Comparison of ENCODE assay signal across 9 cellular contexts in the genomic region with DNA sequence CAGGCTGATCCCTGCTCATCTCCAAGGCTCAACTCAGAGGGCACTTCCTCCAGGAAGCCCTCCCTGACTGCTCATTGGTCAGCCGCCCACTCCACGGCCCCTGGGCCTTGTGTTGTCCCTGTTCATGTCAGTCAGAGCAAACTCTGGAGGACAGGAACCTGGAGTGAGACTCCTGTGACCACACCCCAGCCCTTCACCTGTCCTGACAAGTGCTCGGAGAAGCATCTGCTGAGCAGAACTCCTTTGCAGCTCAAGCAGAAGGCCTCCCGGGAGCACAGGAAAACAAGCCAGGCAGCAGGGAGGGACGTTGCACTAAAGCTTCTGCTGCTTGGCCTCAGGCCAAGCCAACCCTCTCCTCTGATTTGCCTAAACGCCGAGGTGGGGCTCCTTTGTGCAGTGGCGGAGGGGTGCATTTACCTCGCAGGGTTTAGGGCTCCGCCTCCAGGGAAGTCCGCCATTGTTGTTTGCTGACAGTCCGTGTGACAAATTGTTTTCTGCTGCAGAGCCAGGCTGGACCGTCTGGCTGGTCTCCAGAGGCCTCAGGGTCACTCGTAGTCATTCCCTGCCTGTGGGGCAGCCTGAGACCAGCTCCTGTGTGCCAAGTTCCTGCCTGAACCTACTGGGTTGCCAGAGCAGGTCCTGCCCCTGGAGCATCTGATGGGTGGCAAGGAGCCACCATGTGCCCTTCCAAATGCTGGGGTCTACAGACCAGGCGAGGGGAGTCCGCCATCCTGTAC.
A peak's percentile ranks its signal among the peaks of the same experiment; 100 is the strongest.
DNase-seq lines count a peak whose midpoint lies in the region; ATAC-seq and TF ChIP-seq lines count a peak whose summit lies in the region.
"Had no signal": no experiment of that assay in that cellular context is flagged by ENCODE, and none has a peak within 500 bp of the region (broad histone marks: within the 10 kb centered on the region; RNA-seq: fewer than 3 reads in every experiment).

No MANE protein-coding gene starts in this region.

- CTCF ChIA-PET in MCF 10A (lab: Yijun Ruan, JAX) = no interaction called here
- CTCF ChIA-PET in CD8-positive, alpha-beta memory T cell (lab: Charles Lee) = no interaction called here

- H3K9me3 Mint-ChIP-seq in MCF 10A (ENCODE audit: unreplicated experiment) (peaks cover 9% of the 10 kb centered on the region), glutamatergic neuron (ENCODE audit: unreplicated experiment) (peaks cover 35% of the 10 kb centered on the region)
- H3K9me3 Mint-ChIP-seq in CD8-positive, alpha-beta memory T cell = peaks cover 0 to 1% (median 0%) of the 10 kb centered on the region in 5 donors

- H3K27ac Mint-ChIP-seq in MCF 10A (ENCODE audit: low read depth, unreplicated experiment) = no peak overlapping the region
- peak overlapping the region; percentile 96 for H3K27ac Mint-ChIP-seq in glutamatergic neuron (ENCODE audit: unreplicated experiment)
- H3K27ac Mint-ChIP-seq in CD8-positive, alpha-beta memory T cell = no peak overlapping the region

- H3K4me3 ChIP-seq in breast epithelium = peak overlapping the region in 1 of 3 donors; percentile 8
- H3K4me3 ChIP-seq in CD8-positive, alpha-beta memory T cell (ENCODE audit: low read length) = no peak overlapping the region

- H3K36me3 Mint-ChIP-seq in MCF 10A (ENCODE audit: insufficient read depth, unreplicated experiment) (no peaks in the 10 kb centered on the region), glutamatergic neuron (ENCODE audit: unreplicated experiment) (peaks cover 5% of the 10 kb centered on the region)
- H3K36me3 Mint-ChIP-seq in CD8-positive, alpha-beta memory T cell = no peaks in the 10 kb centered on the region

- intact Hi-C loops in MCF 10A (cut with micrococcal nuclease) (no loop called here), breast epithelium (cut with DNase I; ENCODE audit: low total_unique reads) (no loop called here)

- H3K27ac ChIP-seq in breast epithelium = no peak overlapping the region
- H3K27ac ChIP-seq in CD8-positive, alpha-beta memory T cell (ENCODE audit: low read depth, low read length) = no peak overlapping the region
- H3K27ac ChIP-seq: RWPE1 had no signal

- H3K27me3 ChIP-seq in breast epithelium = peaks cover 0 to 56% of the 10 kb centered on the region in 2 donors
- H3K27me3 ChIP-seq in CD8-positive, alpha-beta memory T cell (ENCODE audit: insufficient read depth, low read length, poor library complexity, severe bottlenecking) = no peaks in the 10 kb centered on the region

- BruUV-seq in MCF 10A (replicated peaks; lab: Mats Ljungman, UMichigan) = no TSS peak

- ATAC-seq in GM18870 (IDR thresholded peaks at IDR 0.05; ENCODE audit: unreplicated experiment) (no peak), GM21360 (IDR thresholded peaks at IDR 0.05; ENCODE audit: unreplicated experiment) (no peak)

- no peaks in the 10 kb centered on the region for H3K9me3 ChIP-seq in breast epithelium
- H3K9me3 ChIP-seq in CD8-positive, alpha-beta memory T cell (ENCODE audit: low read length) = no peaks in the 10 kb centered on the region

- POLR2A ChIA-PET in MCF 10A (lab: Yijun Ruan, JAX) = interaction anchor here (0.6 kb wide), 1 partner anchor 28 kb away, joined by 3 read pairs; no protein-coding TSS in a partner anchor
- POLR2A ChIA-PET in CD8-positive, alpha-beta memory T cell (lab: Charles Lee) = no interaction called here

- H3K27me3 Mint-ChIP-seq in MCF 10A (ENCODE audit: insufficient read depth, unreplicated experiment) (no peaks in the 10 kb centered on the region), glutamatergic neuron (ENCODE audit: unreplicated experiment) (peaks cover 26% of the 10 kb centered on the region)
- H3K27me3 Mint-ChIP-seq in CD8-positive, alpha-beta memory T cell = peaks cover 0 to 5% of the 10 kb centered on the region in 2 donors

- DNase-seq in MCF 10A (ENCODE audit: unreplicated experiment) (peak; percentile 3), breast epithelium (ENCODE audit: low spot score in 2 of 2) (no peak), NCI-H510A treated with DMSO at 0.1 percent for 48 hours (lab: John Stamatoyannopoulos, UW) (peak; percentile 83), glutamatergic neuron (peak; percentile 88)
- no peak for DNase-seq in stimulated activated CD4-positive, alpha-beta T cell treated with anti-CD3 and anti-CD28 coated beads, Interleukin-4, amount 100 ng/mL, for 4 hours
- no peak for DNase-seq in CD8-positive, alpha-beta memory T cell

- no peak for TF ChIP-seq POLR2A in breast epithelium (IDR thresholded peaks at IDR 0.05)

- H3K4me1 ChIP-seq in breast epithelium = no peaks in the 10 kb centered on the region
- no peaks in the 10 kb centered on the region for H3K4me1 ChIP-seq in CD8-positive, alpha-beta memory T cell (ENCODE audit: insufficient read depth, low read length)

- H3K4me3 Mint-ChIP-seq in MCF 10A (ENCODE audit: unreplicated experiment) (no peak overlapping the region), glutamatergic neuron (ENCODE audit: unreplicated experiment) (peak overlapping the region; percentile 77)
- H3K4me3 Mint-ChIP-seq in CD8-positive, alpha-beta memory T cell = peak overlapping the region in 1 of 7 donors; percentile 63

- no peaks in the 10 kb centered on the region for H3K4me1 Mint-ChIP-seq in MCF 10A (ENCODE audit: insufficient read depth, unreplicated experiment)
- H3K4me1 Mint-ChIP-seq in glutamatergic neuron (ENCODE audit: low read depth, unreplicated experiment) = peaks cover 67% of the 10 kb centered on the region
- no peaks in the 10 kb centered on the region for H3K4me1 Mint-ChIP-seq in CD8-positive, alpha-beta memory T cell

- TF ChIP-seq CTCF in MCF 10A (IDR thresholded peaks at IDR 0.05; ENCODE audit: unreplicated experiment) (no peak), breast epithelium (IDR thresholded peaks at IDR 0.05) (no peak), glutamatergic neuron (IDR thresholded peaks at IDR 0.05; ENCODE audit: partially characterized antibody, unreplicated experiment) (no peak)

- no peaks in the 10 kb centered on the region for H3K36me3 ChIP-seq in breast epithelium
- no peaks in the 10 kb centered on the region for H3K36me3 ChIP-seq in CD8-positive, alpha-beta memory T cell (ENCODE audit: insufficient read depth, low read length)

Comparison
In these comparisons a context has a peak if more than half of its experiments do, and no peak if none do; other contexts are left out.
1. DNase-seq: peak in MCF 10A (single experiment), NCI-H510A treated with DMSO at 0.1 percent for 48 hours (single experiment) and glutamatergic neuron (single experiment); none in breast epithelium (0 of 2), stimulated activated CD4-positive, alpha-beta T cell treated with anti-CD3 and anti-CD28 coated beads, Interleukin-4, amount 100 ng/mL, for 4 hours (0 of 2) and CD8-positive, alpha-beta memory T cell (0 of 5).